16 cellular contexts compared by ENCODE assay signal in genomic region chr2:236617221-236617737, GRCh38. TPM values are rescaled to one million over a fixed set of nuclear protein-coding genes. Genes with fewer than 3 reads are reported as not detected.
A peak's percentile ranks its signal among the peaks of the same experiment; 100 is the strongest.
DNase-seq lines count a peak whose midpoint lies in the region; ATAC-seq and TF ChIP-seq lines count a peak whose summit lies in the region.
"Had no signal": no experiment of that assay in that cellular context is flagged by ENCODE, and none has a peak within 500 bp of the region (broad histone marks: within the 10 kb centered on the region; RNA-seq: fewer than 3 reads in every experiment).

No MANE protein-coding gene starts in this region.

- H3K9me3 ChIP-seq in BE2C, result no peaks in the 10 kb centered on the region
- H3K9me3 ChIP-seq: BLaER1 treated with 17β-estradiol and CSF1 and Interleukin-3, amounts not matched to agents 10 nM and 100 nM; Caco-2 had no signal

- no peak overlapping the region for H3K4me3 ChIP-seq in BE2C (ENCODE audit: low read depth, low read length)
- H3K4me3 ChIP-seq: BLaER1 treated with 17β-estradiol and CSF1 and Interleukin-3, amounts not matched to agents 10 nM and 100 nM; GM12878 had no signal

- no peak for ATAC-seq in GM19328 (IDR thresholded peaks at IDR 0.05; ENCODE audit: unreplicated experiment)
- ATAC-seq: CD8-positive, alpha-beta T cell; GM12878 had no signal

- no peaks in the 10 kb centered on the region for H3K4me1 ChIP-seq in BE2C
- H3K4me1 ChIP-seq: Caco-2 had no signal

- no peak for TF ChIP-seq CTCF in BE2C (IDR thresholded peaks at IDR 0.05; ENCODE audit: low read depth, low read length)

- H3K36me3 ChIP-seq in BE2C, result no peaks in the 10 kb centered on the region
- H3K36me3 ChIP-seq: BLaER1 treated with 17β-estradiol and CSF1 and Interleukin-3, amounts not matched to agents 10 nM and 100 nM had no signal

- H3K27me3 ChIP-seq in BE2C, result peaks cover 13% of the 10 kb centered on the region
- H3K27me3 ChIP-seq: BLaER1 treated with 17β-estradiol and CSF1 and Interleukin-3, amounts not matched to agents 10 nM and 100 nM had no signal

- DNase-seq in BE2C (peak; percentile 31), ELF-1 (ENCODE audit: low read depth, low spot score) (peak; percentile 50), islet precursor cell (peak; percentile 72), amniotic stem cell (lab: John Stamatoyannopoulos, UW) (no peak), NCI-H774 (lab: John Stamatoyannopoulos, UW) (no peak)
- DNase-seq: 8988T; ACHN; Caco-2; Calu3; CD4-positive, alpha-beta T cell; CD8-positive, alpha-beta T cell; DMS79 treated with DMSO at 0.1 percent for 48 hours; GDM1 had no signal

RNA-seq across cellular contexts. Expression of gene ACKR3, which starts 47.7 kb away (rescaled TPM):
- 0.20 TPM for polyA plus RNA-seq in BE2C (2012; ENCODE audit: insufficient read depth, insufficient read length, low read depth)

Comparison
In these comparisons a context has a peak if more than half of its experiments do, and no peak if none do; other contexts are left out.
1. DNase-seq: peak in BE2C (single experiment), ELF-1 (single experiment) and islet precursor cell (single experiment); none in amniotic stem cell (single experiment) and NCI-H774 (single experiment).